In the genomic region with DNA sequence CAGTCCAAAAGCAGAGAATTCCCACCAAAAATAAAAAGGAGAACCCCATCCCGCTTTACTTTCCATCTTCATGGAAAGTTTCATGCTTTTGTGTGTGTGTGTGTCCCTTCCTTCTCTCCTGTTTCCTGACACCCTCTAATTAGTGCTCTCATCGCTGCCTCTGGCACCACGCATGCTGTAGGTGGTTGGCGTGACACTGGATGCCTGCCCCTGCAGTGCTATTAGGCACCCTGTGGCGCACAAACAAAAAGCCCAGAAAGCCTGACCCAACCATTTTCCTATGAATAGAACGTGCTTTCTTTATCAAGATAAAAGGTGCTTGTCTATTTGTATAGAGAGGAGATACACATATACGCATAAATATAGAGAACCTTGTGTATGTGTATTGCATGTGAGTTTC, we compare ENCODE assay signal across 25 cellular contexts.
DNase-seq lines count a peak whose midpoint lies in the region; FAIRE-seq and TF ChIP-seq lines count a peak whose summit lies in the region.
"Had no signal": no experiment of that assay in that cellular context is flagged by ENCODE, and none has a peak within 500 bp of the region (broad histone marks: within the 10 kb centered on the region; RNA-seq: fewer than 3 reads in every experiment).

No MANE protein-coding gene starts in this region.

- no peak overlapping the region for H2AFZ ChIP-seq in mesenchymal stem cell (ENCODE audit: low read depth, low read length)

- no peak overlapping the region for H3K4ac ChIP-seq in mesenchymal stem cell (ENCODE audit: low read depth in 1 of 2, low read length in 2 of 2)

- H3K9me3 ChIP-seq in mesenchymal stem cell (ENCODE audit: control insufficient read depth, low read length) = no peaks in the 10 kb centered on the region
- H3K9me3 ChIP-seq: thoracic aorta had no signal

- H2BK12ac ChIP-seq in mesenchymal stem cell (ENCODE audit: low read length in 2 of 2) = no peak overlapping the region

- H2AK5ac ChIP-seq in mesenchymal stem cell (ENCODE audit: low read length, severe bottlenecking) = no peak overlapping the region

- no peak overlapping the region for H2BK120ac ChIP-seq in mesenchymal stem cell (ENCODE audit: low read depth, low read length)

- H3K79me1 ChIP-seq in mesenchymal stem cell (replicated peaks; ENCODE audit: low read length, poor library complexity, severe bottlenecking) = no peaks in the 10 kb centered on the region

- no peak overlapping the region for H4K8ac ChIP-seq in mesenchymal stem cell (ENCODE audit: low read length)

- 86% methylated on average over 7 of the region's 7 CpGs for WGBS in mesenchymal stem cell

- H3K27ac ChIP-seq in mesenchymal stem cell (ENCODE audit: low read length, poor library complexity, severe bottlenecking) = no peak overlapping the region
- H3K27ac ChIP-seq: cardiac muscle cell, HL-60, thoracic aorta had no signal

- no peak overlapping the region for H2BK5ac ChIP-seq in mesenchymal stem cell (ENCODE audit: low read depth, low read length, poor library complexity, severe bottlenecking)

- H3K18ac ChIP-seq in mesenchymal stem cell (ENCODE audit: low read depth in 1 of 2, low read length in 2 of 2) = no peak overlapping the region

- no peaks in the 10 kb centered on the region for H3K4me1 ChIP-seq in mesenchymal stem cell (ENCODE audit: control insufficient read depth, insufficient read depth, low read depth, low read length)

- H4K91ac ChIP-seq in mesenchymal stem cell (ENCODE audit: low read length) = no peak overlapping the region

- no peaks in the 10 kb centered on the region for H3K36me3 ChIP-seq in mesenchymal stem cell (ENCODE audit: control insufficient read depth in 1 of 2, insufficient read depth in 2 of 2, low read depth in 1 of 2, low read length in 2 of 2)
- H3K36me3 ChIP-seq: cardiac muscle cell, MG63, thoracic aorta had no signal

- no peak overlapping the region for H3K4me2 ChIP-seq in mesenchymal stem cell (ENCODE audit: low read length, poor library complexity, severe bottlenecking)

- H3K4me3 ChIP-seq in mesenchymal stem cell (ENCODE audit: insufficient read depth in 1 of 2, low read depth in 1 of 2, low read length in 2 of 2) = no peak overlapping the region
- H3K4me3 ChIP-seq: cardiac muscle cell, GM12878, MG63, thoracic aorta had no signal

- no peak overlapping the region for H3K23ac ChIP-seq in mesenchymal stem cell (ENCODE audit: low read length in 2 of 2)

- no peak overlapping the region for H2BK15ac ChIP-seq in mesenchymal stem cell (ENCODE audit: low read depth, poor library complexity, severe bottlenecking)

- DNase-seq in HEK293T (ENCODE audit: extremely low spot score) (no peak), NCI-H1930 (lab: John Stamatoyannopoulos, UW) (peak; percentile 52 to 79), NCI-H748 treated with DMSO at 0.1 percent for 48 hours (lab: John Stamatoyannopoulos, UW) (peak; percentile 59), NCI-H524 treated with DMSO at 0.1 percent for 48 hours (lab: John Stamatoyannopoulos, UW) (no peak), mesenchymal stem cell (no peak), RCC 7860 (ENCODE audit: low spot score) (no peak), NCI-H187 (lab: John Stamatoyannopoulos, UW) (no peak)
- DNase-seq: activated CD4-positive, alpha-beta T cell treated with anti-CD3 and anti-CD28 coated beads for 4 hours; activated naive CD4-positive, alpha-beta T cell treated with Interleukin-2 at 50 U/mL for 16 hours; activated T-cell treated with anti-CD3 and anti-CD28 coated beads, Interleukin-2, amount 50 U/mL, for 48 hours; amygdala; CD8-positive, alpha-beta T cell; DMS79; MG63; naive thymus-derived CD4-positive, alpha-beta T cell; NCI-H187 treated with DMSO at 0.1 percent for 48 hours; NCI-H82; PC-3; SIG-M5; stimulated activated CD4-positive, alpha-beta T cell treated with anti-CD3 and anti-CD28 coated beads, Interleukin-2, amount 100 ng/mL, for 48 hours; stimulated activated naive CD4-positive, alpha-beta T cell had no signal

- POLR2A ChIA-PET in HEK293T (lab: Yijun Ruan, JAX) = no interaction called here

- no peak overlapping the region for H3K9ac ChIP-seq in mesenchymal stem cell (ENCODE audit: low read length)

- no peak for FAIRE-seq in RCC 7860 (lab: Jason Lieb, UNC)
- FAIRE-seq: GM12878 had no signal

- CTCF ChIA-PET in HEK293T (lab: Yijun Ruan, JAX) = interaction anchor here (0.8 kb wide), 1 partner anchor 9 kb away, joined by 3 read pairs; no protein-coding TSS in a partner anchor

- peaks cover 0 to 6% of the 10 kb centered on the region in 2 experiments for H3K27me3 ChIP-seq in mesenchymal stem cell (ENCODE audit: control insufficient read depth in 1 of 2, insufficient read depth in 1 of 2, low read length in 2 of 2)
- H3K27me3 ChIP-seq: MG63 had no signal

- H3K14ac ChIP-seq in mesenchymal stem cell (ENCODE audit: low read length in 2 of 2) = no peak overlapping the region

TF ChIP-seq in HEK293T, 16 proteins besides CTCF, POLR2A, EP300 and RAD21:
- no peak for TF ChIP-seq ELF4 (IDR thresholded peaks at IDR 0.05)
- peak; percentile 44; the same call in 1 of the 2 replicates for TF ChIP-seq L3MBTL2 (conservative IDR thresholded peaks at IDR 0.05)
- TF ChIP-seq ARNT (IDR thresholded peaks at IDR 0.05) = peak; percentile 94

Comparison
In these comparisons a context has a peak if more than half of its experiments do, and no peak if none do; other contexts are left out.
1. DNase-seq: peak in NCI-H1930 (2 of 2) and NCI-H748 treated with DMSO at 0.1 percent for 48 hours (single experiment); none in HEK293T (single experiment), NCI-H524 treated with DMSO at 0.1 percent for 48 hours (single experiment), mesenchymal stem cell (single experiment), RCC 7860 (single experiment) and NCI-H187 (0 of 2).